21 cellular contexts compared by ENCODE assay signal in the genomic region with DNA sequence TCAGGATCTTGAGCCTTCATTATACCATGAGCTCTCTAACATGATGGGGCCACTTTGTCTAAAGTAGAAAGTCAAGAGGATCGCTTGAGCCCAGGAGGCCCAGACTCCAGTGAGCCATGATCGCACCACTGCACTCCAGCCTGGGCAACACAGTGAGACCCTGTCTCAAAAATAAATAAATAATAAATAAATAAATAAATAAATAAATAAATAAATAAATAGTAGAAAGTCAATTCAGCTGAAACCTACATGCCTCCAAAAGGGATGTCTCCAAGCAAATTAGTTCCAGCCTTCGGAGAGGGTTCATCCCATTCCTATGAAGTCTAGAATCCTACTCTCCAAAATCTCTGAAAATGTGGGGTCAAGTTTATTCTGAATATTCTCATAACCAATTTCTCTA. TPM values are rescaled to one million over a fixed set of nuclear protein-coding genes. Genes with fewer than 3 reads are reported as not detected.
DNase-seq lines count a peak whose midpoint lies in the region; ATAC-seq, FAIRE-seq and TF ChIP-seq lines count a peak whose summit lies in the region.
"Had no signal": no experiment of that assay in that cellular context is flagged by ENCODE, and none has a peak within 500 bp of the region (broad histone marks: within the 10 kb centered on the region; RNA-seq: fewer than 3 reads in every experiment).

No MANE protein-coding gene starts in this region.

- H3K4me3 ChIP-seq in A549 = no peak overlapping the region
- no peak overlapping the region for H3K4me3 ChIP-seq in HEK293 (ENCODE audit: low read depth, low read length)
- H3K4me3 ChIP-seq in suprapubic skin = no peak overlapping the region
- H3K4me3 ChIP-seq in WERI-Rb-1 (ENCODE audit: low read depth, low read length) = no peak overlapping the region
- H3K4me3 ChIP-seq: GM23338 had no signal

- no peak for ATAC-seq in A549
- ATAC-seq in foreskin keratinocyte = no peak
- ATAC-seq: GM23338, HCT116 had no signal

- DNase-seq in A549 (ENCODE audit: low read depth in 1 of 2, low spot score in 1 of 2) (no peak), foreskin keratinocyte (no peak), suprapubic skin (ENCODE audit: low spot score in 2 of 2) (no peak), WERI-Rb-1 (no peak), GOT3 (lab: John Stamatoyannopoulos, UW) (no peak), NAMALWA (ENCODE audit: low spot score) (no peak)
- DNase-seq: ACHN; BE2C; Caco-2; CD4-positive, alpha-beta T cell; DMS153; GDM1; H7; IMR-90 had no signal

- no peak for FAIRE-seq in A549 (lab: Jason Lieb, UNC)
- FAIRE-seq: D721Med, GM12892, GM18507, HTR-8/SVneo had no signal

- CTCF ChIA-PET in A549 (lab: Yijun Ruan, JAX) (interaction anchor here (1.2 to 1.3 kb wide), 2 partner anchors 10 to 28 kb away, joined by 3 read pairs; no protein-coding TSS in a partner anchor), HEK293 (lab: Yijun Ruan, JAX) (interaction anchor here (0.6 to 1.3 kb wide), 2 partner anchors 7 to 12 kb away, joined by 3 to 5 read pairs; no protein-coding TSS in a partner anchor)

- no peak for TF ChIP-seq RAD21 in A549 (conservative IDR thresholded peaks at IDR 0.05 in 1 of 2, IDR thresholded peaks at IDR 0.05 in 1 of 2)

- H3K9me3 ChIP-seq in A549 (no peaks in the 10 kb centered on the region), HEK293 (ENCODE audit: control insufficient read depth, insufficient read depth, low read depth, low read length) (no peaks in the 10 kb centered on the region), suprapubic skin (no peaks in the 10 kb centered on the region), WERI-Rb-1 (ENCODE audit: severe bottlenecking) (no peaks in the 10 kb centered on the region)
- H3K9me3 ChIP-seq: BE2C, Caco-2 had no signal

- POLR2A ChIA-PET in A549 (lab: Yijun Ruan, JAX) = no interaction called here
- POLR2A ChIA-PET in HEK293 (lab: Yijun Ruan, JAX) = no interaction called here

- H3K4me1 ChIP-seq in A549 = no peaks in the 10 kb centered on the region
- H3K4me1 ChIP-seq in HEK293 (ENCODE audit: control insufficient read depth, insufficient read depth, low read length) = no peaks in the 10 kb centered on the region
- H3K4me1 ChIP-seq in foreskin keratinocyte = peaks cover 15% of the 10 kb centered on the region
- peaks cover 13% of the 10 kb centered on the region for H3K4me1 ChIP-seq in suprapubic skin
- H3K4me1 ChIP-seq: BE2C, Caco-2 had no signal

- no peak overlapping the region for H3K4me2 ChIP-seq in A549
- H3K4me2 ChIP-seq: GM23338 had no signal

- H3K27me3 ChIP-seq in foreskin keratinocyte (no peaks in the 10 kb centered on the region), suprapubic skin (no peaks in the 10 kb centered on the region), WERI-Rb-1 (ENCODE audit: insufficient read depth, low read depth, severe bottlenecking) (no peaks in the 10 kb centered on the region)

- 89% methylated on average over 3 of the region's 3 CpGs for WGBS in A549 (ENCODE audit: missing lambda C conversion rate)
- 94% methylated on average over 3 of the region's 3 CpGs for WGBS in suprapubic skin

- TF ChIP-seq EP300 in A549 (IDR thresholded peaks at IDR 0.05) (no peak), suprapubic skin (IDR thresholded peaks at IDR 0.05) (no peak)

- TF ChIP-seq CTCF in A549 (IDR thresholded peaks at IDR 0.05) (no peak), HEK293 (tag by site-specific recombination; IDR thresholded peaks at IDR 0.05) (no peak), foreskin keratinocyte (conservative IDR thresholded peaks at IDR 0.05) (no peak), suprapubic skin (IDR thresholded peaks at IDR 0.05) (no peak), WERI-Rb-1 (IDR thresholded peaks at IDR 0.05; ENCODE audit: low read depth, low read length) (no peak)

- TF ChIP-seq POLR2A in A549 (IDR thresholded peaks at IDR 0.05; ENCODE audit: low read length) (no peak), suprapubic skin (IDR thresholded peaks at IDR 0.05) (no peak)

- H3K36me3 ChIP-seq in HEK293 (ENCODE audit: control insufficient read depth in 2 of 2, insufficient read depth in 1 of 2, low read length in 2 of 2) = no peaks in the 10 kb centered on the region
- H3K36me3 ChIP-seq in suprapubic skin = no peaks in the 10 kb centered on the region
- no peaks in the 10 kb centered on the region for H3K36me3 ChIP-seq in WERI-Rb-1
- H3K36me3 ChIP-seq: BE2C had no signal

- no peak overlapping the region for H3K27ac ChIP-seq in A549
- H3K27ac ChIP-seq in HEK293 (ENCODE audit: extremely low read depth, low read depth, low read length) = no peak overlapping the region
- peak overlapping the region; percentile 71 for H3K27ac ChIP-seq in foreskin keratinocyte
- H3K27ac ChIP-seq in suprapubic skin = peak overlapping the region; percentile 79
- no peak overlapping the region for H3K27ac ChIP-seq in WERI-Rb-1

TF ChIP-seq in A549, 52 proteins besides CTCF, POLR2A, EP300 and RAD21:
- TF ChIP-seq ZC3H11A (IDR thresholded peaks at IDR 0.05) = peak; percentile 42
- TF ChIP-seq, protein P1, sequence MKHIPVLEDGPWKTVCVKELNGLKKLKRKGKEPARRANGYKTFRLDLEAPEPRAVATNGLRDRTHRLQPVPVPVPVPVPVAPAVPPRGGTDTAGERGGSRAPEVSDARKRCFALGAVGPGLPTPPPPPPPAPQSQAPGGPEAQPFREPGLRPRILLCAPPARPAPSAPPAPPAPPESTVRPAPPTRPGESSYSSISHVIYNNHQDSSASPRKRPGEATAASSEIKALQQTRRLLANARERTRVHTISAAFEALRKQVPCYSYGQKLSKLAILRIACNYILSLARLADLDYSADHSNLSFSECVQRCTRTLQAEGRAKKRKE (CRISPR knock-in tag; IDR thresholded peaks at IDR 0.05; ENCODE audit: low read depth) = no peak
- no peak for TF ChIP-seq SREBF2 (IDR thresholded peaks at IDR 0.05)

TF ChIP-seq in HEK293, 187 proteins besides CTCF, POLR2A, EP300 and RAD21 (continues in another document):
- TF ChIP-seq, protein P2, sequence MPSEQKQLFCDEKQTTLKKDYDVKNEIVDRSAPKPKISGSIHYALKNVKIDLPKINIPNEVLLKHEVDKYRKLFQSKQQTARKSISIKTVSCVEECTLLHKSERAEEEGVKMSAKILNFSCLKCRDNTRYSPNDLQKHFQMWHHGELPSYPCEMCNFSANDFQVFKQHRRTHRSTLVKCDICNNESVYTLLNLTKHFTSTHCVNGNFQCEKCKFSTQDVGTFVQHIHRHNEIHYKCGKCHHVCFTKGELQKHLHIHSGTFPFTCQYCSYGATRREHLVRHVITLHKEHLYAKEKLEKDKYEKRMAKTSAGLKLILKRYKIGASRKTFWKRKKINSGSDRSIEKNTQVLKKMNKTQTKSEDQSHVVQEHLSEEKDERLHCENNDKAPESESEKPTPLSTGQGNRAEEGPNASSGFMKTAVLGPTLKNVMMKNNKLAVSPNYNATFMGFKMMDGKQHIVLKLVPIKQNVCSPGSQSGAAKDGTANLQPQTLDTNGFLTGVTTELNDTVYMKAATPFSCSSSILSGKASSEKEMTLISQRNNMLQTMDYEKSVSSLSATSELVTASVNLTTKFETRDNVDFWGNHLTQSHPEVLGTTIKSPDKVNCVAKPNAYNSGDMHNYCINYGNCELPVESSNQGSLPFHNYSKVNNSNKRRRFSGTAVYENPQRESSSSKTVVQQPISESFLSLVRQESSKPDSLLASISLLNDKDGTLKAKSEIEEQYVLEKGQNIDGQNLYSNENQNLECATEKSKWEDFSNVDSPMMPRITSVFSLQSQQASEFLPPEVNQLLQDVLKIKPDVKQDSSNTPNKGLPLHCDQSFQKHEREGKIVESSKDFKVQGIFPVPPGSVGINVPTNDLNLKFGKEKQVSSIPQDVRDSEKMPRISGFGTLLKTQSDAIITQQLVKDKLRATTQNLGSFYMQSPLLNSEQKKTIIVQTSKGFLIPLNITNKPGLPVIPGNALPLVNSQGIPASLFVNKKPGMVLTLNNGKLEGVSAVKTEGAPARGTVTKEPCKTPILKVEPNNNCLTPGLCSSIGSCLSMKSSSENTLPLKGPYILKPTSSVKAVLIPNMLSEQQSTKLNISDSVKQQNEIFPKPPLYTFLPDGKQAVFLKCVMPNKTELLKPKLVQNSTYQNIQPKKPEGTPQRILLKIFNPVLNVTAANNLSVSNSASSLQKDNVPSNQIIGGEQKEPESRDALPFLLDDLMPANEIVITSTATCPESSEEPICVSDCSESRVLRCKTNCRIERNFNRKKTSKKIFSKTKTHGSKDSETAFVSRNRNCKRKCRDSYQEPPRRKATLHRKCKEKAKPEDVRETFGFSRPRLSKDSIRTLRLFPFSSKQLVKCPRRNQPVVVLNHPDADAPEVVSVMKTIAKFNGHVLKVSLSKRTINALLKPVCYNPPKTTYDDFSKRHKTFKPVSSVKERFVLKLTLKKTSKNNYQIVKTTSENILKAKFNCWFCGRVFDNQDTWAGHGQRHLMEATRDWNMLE (tag by site-specific recombination; conservative IDR thresholded peaks at IDR 0.05; ENCODE audit: low read depth) = peak; percentile 82
- peak; percentile 63 for TF ChIP-seq ZNF623 (tag by site-specific recombination; IDR thresholded peaks at IDR 0.05)

RNA-seq across cellular contexts. Expression of gene C17orf67, which starts 26.0 kb away (rescaled TPM):
- polyA plus RNA-seq in A549 (2011; rRNA removed) (1.8 and 2.9 TPM in 2 replicates), A549 (2017; fragmentation: RNase III; extraction: RNeasy Plus Mini Kit Qiagen cat#74134 plus additional on column Dnase treatment) (2.4 to 2.8 TPM (median 2.6 TPM) in 3 replicates), foreskin keratinocyte (0.79 and 0.91 TPM in 2 replicates)
- polyA plus RNA-seq in A549 (2012; cell fraction: cytosol; rRNA removed) = 1.8 and 1.9 TPM in 2 replicates
- polyA plus RNA-seq in A549 (2012; cell fraction: nucleus; rRNA removed) = 2.5 and 2.8 TPM in 2 replicates
- polyA minus RNA-seq in A549 (2011; rRNA and poly(A)+ RNA removed) = 0.88 and 1.8 TPM in 2 replicates
- total RNA-seq in foreskin keratinocyte (0.95 and 0.99 TPM in 2 replicates), suprapubic skin (1 to 10 TPM in 2 of 4 donors, under 1 TPM in 2; 0.52 to 3.7 (median 1.0) TPM)

RNA-seq across cellular contexts. Expression of gene DGKE, which starts 26.2 kb away (rescaled TPM):
- polyA plus RNA-seq in A549 (2011; rRNA removed) (4.6 and 5.8 TPM in 2 replicates), A549 (2017; fragmentation: RNase III; extraction: RNeasy Plus Mini Kit Qiagen cat#74134 plus additional on column Dnase treatment) (3.4 to 4.0 TPM (median 3.7 TPM) in 3 replicates), foreskin keratinocyte (1.3 and 2.0 TPM in 2 replicates)
- polyA plus RNA-seq in A549 (2012; cell fraction: cytosol; rRNA removed) = 2.0 and 2.3 TPM in 2 replicates
- polyA plus RNA-seq in A549 (2012; cell fraction: nucleus; rRNA removed) = 7.5 and 8.1 TPM in 2 replicates
- polyA minus RNA-seq in A549 (2011; rRNA and poly(A)+ RNA removed) = 2.8 and 3.7 TPM in 2 replicates
- total RNA-seq in foreskin keratinocyte (5.8 and 5.9 TPM in 2 replicates), suprapubic skin (1 to 10 TPM; 3.4 to 7.7 (median 5.9) TPM)

Comparison
In these comparisons a context has a peak if more than half of its experiments do, and no peak if none do; other contexts are left out.
1. H3K27ac ChIP-seq: peak in foreskin keratinocyte (single experiment) and suprapubic skin (single experiment); none in A549 (0 of 2), HEK293 (single experiment) and WERI-Rb-1 (single experiment).
2. Of the 5 proteins assayed by ChIP-seq in both HEK293 and A549: peak only in HEK293: REST; only in A549: none; in both: none; in neither: 4.